In genomic region chr3:32951410-32951811, GRCh38 we compare ENCODE assay signal across 12 cellular contexts. TPM values are rescaled to one million over a fixed set of nuclear protein-coding genes. Genes with fewer than 3 reads are reported as not detected.
DNase-seq lines count a peak whose midpoint lies in the region; ATAC-seq and TF ChIP-seq lines count a peak whose summit lies in the region.
"Had no signal": no experiment of that assay in that cellular context is flagged by ENCODE, and none has a peak within 500 bp of the region (broad histone marks: within the 10 kb centered on the region; RNA-seq: fewer than 3 reads in every experiment).

TSS of gene CCR4 (plus strand) at chr3:32951644. CDS start at chr3:32953423, 1,779 bp downstream.

- POLR2A ChIA-PET in CD8-positive, alpha-beta T cell (lab: Charles Lee), result no interaction called here

- H3K4me3 Mint-ChIP-seq in CD8-positive, alpha-beta T cell, result peak within 1 kb of the TSS; percentile 69
- H3K4me3 Mint-ChIP-seq: nephron had no signal

- intact Hi-C loops in CD8-positive, alpha-beta T cell (cut with DNase I, micrococcal nuclease), result loop anchor here (1.0 to 5.0 kb wide), 2 partner anchors 36 to 123 kb away; no protein-coding TSS in a partner anchor

- no peak within 1 kb of the TSS for H3K4me3 ChIP-seq in CD8-positive, alpha-beta T cell (ENCODE audit: low read depth, low read length)

- H3K9me3 ChIP-seq in CD8-positive, alpha-beta T cell (ENCODE audit: low read length), result no peaks in the 10 kb centered on the region
- H3K9me3 ChIP-seq: heart right ventricle had no signal

- H3K4me1 Mint-ChIP-seq in CD8-positive, alpha-beta T cell (ENCODE audit: low read depth), result peaks cover 16% of the 10 kb centered on the region
- H3K4me1 Mint-ChIP-seq: nephron had no signal

- H3K36me3 Mint-ChIP-seq in CD8-positive, alpha-beta T cell, result no peaks in the 10 kb centered on the region

- peak; percentile 69 for ATAC-seq in CD8-positive, alpha-beta T cell
- no peak for ATAC-seq in HG02623 (IDR thresholded peaks at IDR 0.05; ENCODE audit: unreplicated experiment)
- ATAC-seq: Panc1 had no signal

- H3K36me3 ChIP-seq in CD8-positive, alpha-beta T cell (ENCODE audit: insufficient read depth, low read length), result no peaks in the 10 kb centered on the region
- H3K36me3 ChIP-seq: heart right ventricle had no signal

- peak in 6 of 7 experiments; percentile 26 to 64 (median 43) for DNase-seq in CD8-positive, alpha-beta T cell
- DNase-seq in UCSD-AML1 (lab: John Stamatoyannopoulos, UW; ENCODE audit: unreplicated experiment) (peak; percentile 60), pulmonary artery endothelial cell (ENCODE audit: low read depth, low spot score) (peak; percentile 35), NCI-H82 treated with DMSO at 0.1 percent for 48 hours (lab: John Stamatoyannopoulos, UW; ENCODE audit: unreplicated experiment) (no peak), foreskin melanocyte (no peak), KG1 (lab: John Stamatoyannopoulos, UW) (no peak)
- peak; percentile 51 for DNase-seq in activated effector memory CD4-positive, alpha-beta T cell treated with Interleukin-2 at 50 U/mL for 16 hours
- DNase-seq: heart right ventricle had no signal

- H3K27ac Mint-ChIP-seq in CD8-positive, alpha-beta T cell, result peak within 1 kb of the TSS; percentile 57
- H3K27ac Mint-ChIP-seq: nephron had no signal

- no peak within 1 kb of the TSS for H3K27ac ChIP-seq in CD8-positive, alpha-beta T cell (ENCODE audit: low read depth, low read length)
- H3K27ac ChIP-seq: KMS-11 had no signal

- H3K27me3 Mint-ChIP-seq in CD8-positive, alpha-beta T cell (ENCODE audit: low read depth), result no peaks in the 10 kb centered on the region

- H3K9me3 Mint-ChIP-seq in CD8-positive, alpha-beta T cell, result no peaks in the 10 kb centered on the region

- no peaks in the 10 kb centered on the region for H3K27me3 ChIP-seq in CD8-positive, alpha-beta T cell (ENCODE audit: insufficient read depth, low read length)
- H3K27me3 ChIP-seq: heart right ventricle had no signal

- peaks cover 4% of the 10 kb centered on the region for H3K4me1 ChIP-seq in CD8-positive, alpha-beta T cell (ENCODE audit: insufficient read depth, low read length)

- TF ChIP-seq CTCF in CD8-positive, alpha-beta T cell (IDR thresholded peaks at IDR 0.05), result no peak

- CTCF ChIA-PET in CD8-positive, alpha-beta T cell (lab: Charles Lee), result interaction anchor here (1.7 to 10.7 kb wide), 2 partner anchors 25 to 121 kb away, joined by 3 to 272 read pairs; no protein-coding TSS in a partner anchor

RNA-seq across cellular contexts. Expression of gene CCR4, which starts in this region (rescaled TPM):
- total RNA-seq in CD8-positive, alpha-beta T cell, result 1 to 10 TPM; 7.5 to 8.7 TPM
- 0.21 TPM in 1 of 2 replicates, not detected in the other for total RNA-seq in pulmonary artery endothelial cell

Comparison
In these comparisons a context has a peak if more than half of its experiments do, and no peak if none do; other contexts are left out.
1. Peak in DNase-seq in pulmonary artery endothelial cell; RNA of the gene not detected or under 1 TPM.
2. DNase-seq: peak in CD8-positive, alpha-beta T cell (6 of 7), UCSD-AML1 (single experiment) and activated effector memory CD4-positive, alpha-beta T cell treated with Interleukin-2 at 50 U/mL for 16 hours (single experiment); none in NCI-H82 treated with DMSO at 0.1 percent for 48 hours (single experiment), foreskin melanocyte (single experiment) and KG1 (single experiment).